In the genomic region with DNA sequence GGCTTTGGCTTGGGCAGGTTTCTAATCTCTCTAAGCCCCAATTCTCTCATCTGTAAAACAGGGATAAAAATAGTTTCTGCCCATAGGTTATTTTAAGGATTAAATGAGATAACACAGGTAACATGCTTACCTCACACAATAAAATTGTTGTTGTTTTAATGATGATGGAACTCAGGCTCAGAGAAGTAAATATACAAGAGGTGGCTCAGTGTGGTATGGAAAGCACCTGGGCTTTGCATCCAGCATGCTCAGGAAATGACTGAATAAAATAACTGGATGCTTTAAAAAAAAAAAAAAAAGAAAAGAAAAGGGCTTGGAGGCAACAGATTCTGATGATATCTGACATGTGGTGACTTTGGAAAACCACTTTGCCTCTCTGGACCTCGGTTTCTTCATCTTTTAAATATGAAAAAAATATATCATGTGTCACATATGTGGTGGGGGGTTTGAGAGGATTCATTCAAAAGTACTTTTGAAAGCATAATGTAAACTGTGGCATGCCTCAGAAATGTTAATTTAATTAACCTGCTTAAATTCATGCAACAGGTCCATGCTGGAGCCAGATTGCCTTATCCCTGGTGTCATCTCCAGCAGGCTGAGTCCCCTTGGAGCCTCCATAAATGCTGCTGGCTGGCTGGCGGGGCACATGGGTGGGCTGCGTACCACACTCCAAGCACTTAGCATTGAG, we compare ENCODE assay signal across 12 cellular contexts.
DNase-seq lines count a peak whose midpoint lies in the region; ATAC-seq and TF ChIP-seq lines count a peak whose summit lies in the region.
"Had no signal": no experiment of that assay in that cellular context is flagged by ENCODE, and none has a peak within 500 bp of the region (broad histone marks: within the 10 kb centered on the region; RNA-seq: fewer than 3 reads in every experiment).

No MANE protein-coding gene starts in this region.

- H3K79me2 ChIP-seq in GM23338 (replicated peaks; ENCODE audit: insufficient read depth), result no peaks in the 10 kb centered on the region

- peak overlapping the region; percentile 32; the same call in 1 of the 2 replicates for H2AFZ ChIP-seq in GM23338

- H3K36me3 ChIP-seq in GM23338 (ENCODE audit: insufficient read depth), result peaks cover 9% of the 10 kb centered on the region
- no peaks in the 10 kb centered on the region for H3K36me3 ChIP-seq in muscle layer of colon (ENCODE audit: insufficient read depth, low read length)
- H3K36me3 ChIP-seq: HAP-1 had no signal

- H3K4me3 ChIP-seq in AG10803 (ENCODE audit: low read length), result no peak overlapping the region
- no peak overlapping the region for H3K4me3 ChIP-seq in GM23338
- H3K4me3 ChIP-seq in muscle layer of colon (ENCODE audit: low read depth in 1 of 2, low read length in 2 of 2), result no peak overlapping the region
- H3K4me3 ChIP-seq: HAP-1 had no signal

- DNase-seq in AG10803 (ENCODE audit: low read depth), result peak; percentile 67
- DNase-seq in GM23338 (ENCODE audit: low spot score), result no peak
- no peak for DNase-seq in activated naive CD4-positive, alpha-beta T cell treated with anti-CD3 and anti-CD28 coated beads for 36 hours
- no peak for DNase-seq in activated CD4-positive, alpha-beta T cell treated with anti-CD3 and anti-CD28 coated beads for 36 hours
- DNase-seq in NCI-H774 (lab: John Stamatoyannopoulos, UW), result no peak
- DNase-seq: CD4-positive, alpha-beta memory T cell; SIG-M5 had no signal

- H3K9me3 Mint-ChIP-seq in GM23338, result peaks cover 15% of the 10 kb centered on the region
- H3K9me3 Mint-ChIP-seq in activated naive CD4-positive, alpha-beta T cell treated with anti-CD3 and anti-CD28 coated beads for 36 hours, result peaks cover 13% of the 10 kb centered on the region
- peaks cover 19% of the 10 kb centered on the region for H3K9me3 Mint-ChIP-seq in activated CD4-positive, alpha-beta T cell treated with anti-CD3 and anti-CD28 coated beads for 36 hours (ENCODE audit: low read depth)

- no peaks in the 10 kb centered on the region for H3K4me1 Mint-ChIP-seq in GM23338
- H3K4me1 Mint-ChIP-seq in activated naive CD4-positive, alpha-beta T cell treated with anti-CD3 and anti-CD28 coated beads for 36 hours (ENCODE audit: low read depth), result no peaks in the 10 kb centered on the region
- H3K4me1 Mint-ChIP-seq in activated CD4-positive, alpha-beta T cell treated with anti-CD3 and anti-CD28 coated beads for 36 hours, result no peaks in the 10 kb centered on the region
- H3K4me1 Mint-ChIP-seq: B cell had no signal

- peaks cover 5% of the 10 kb centered on the region; the same call in 1 of the 2 replicates for H3K9me2 ChIP-seq in GM23338 (ENCODE audit: insufficient read depth)

- H3K4me3 Mint-ChIP-seq in GM23338, result no peak overlapping the region
- no peak overlapping the region for H3K4me3 Mint-ChIP-seq in activated naive CD4-positive, alpha-beta T cell treated with anti-CD3 and anti-CD28 coated beads for 36 hours
- no peak overlapping the region for H3K4me3 Mint-ChIP-seq in activated CD4-positive, alpha-beta T cell treated with anti-CD3 and anti-CD28 coated beads for 36 hours
- H3K4me3 Mint-ChIP-seq: B cell; CD4-positive, alpha-beta memory T cell had no signal

- CTCF ChIA-PET in activated naive CD4-positive, alpha-beta T cell treated with anti-CD3 and anti-CD28 coated beads for 36 hours (lab: Charles Lee), result interaction anchor here (0.6 kb wide), 1 partner anchor 370 kb away, joined by 3 read pairs; no protein-coding TSS in a partner anchor
- CTCF ChIA-PET in activated CD4-positive, alpha-beta T cell treated with anti-CD3 and anti-CD28 coated beads for 36 hours (lab: Charles Lee), result no interaction called here

- ATAC-seq in GM23338 (no peak), SK-N-SH treated with all-trans-retinoic acid at 6 μM for 48 hours (peak; percentile 20), HG03378 (IDR thresholded peaks at IDR 0.05; ENCODE audit: unreplicated experiment) (no peak)
- no peak for ATAC-seq in activated CD4-positive, alpha-beta T cell treated with anti-CD3 and anti-CD28 coated beads for 36 hours

- no peaks in the 10 kb centered on the region for H3F3A ChIP-seq in GM23338 (replicated peaks; ENCODE audit: low read depth)

- no peak overlapping the region for H3K27ac ChIP-seq in GM23338 (ENCODE audit: low read depth)
- peak overlapping the region; percentile 38 for H3K27ac ChIP-seq in muscle layer of colon (ENCODE audit: low read depth, low read length)

- H3K27me3 Mint-ChIP-seq in GM23338 (ENCODE audit: insufficient read depth, low read depth, poor library complexity), result no peaks in the 10 kb centered on the region
- no peaks in the 10 kb centered on the region for H3K27me3 Mint-ChIP-seq in activated naive CD4-positive, alpha-beta T cell treated with anti-CD3 and anti-CD28 coated beads for 36 hours (ENCODE audit: low read depth)
- H3K27me3 Mint-ChIP-seq in activated CD4-positive, alpha-beta T cell treated with anti-CD3 and anti-CD28 coated beads for 36 hours, result no peaks in the 10 kb centered on the region
- H3K27me3 Mint-ChIP-seq: CD4-positive, alpha-beta memory T cell had no signal

- H3K27me3 ChIP-seq in GM23338 (ENCODE audit: insufficient read depth) (no peaks in the 10 kb centered on the region), muscle layer of colon (ENCODE audit: control insufficient read depth in 1 of 2, insufficient read depth in 2 of 2, low read length in 2 of 2) (no peaks in the 10 kb centered on the region)

- no peak overlapping the region for H3K4me2 ChIP-seq in GM23338

- H3K27ac Mint-ChIP-seq in GM23338, result no peak overlapping the region
- H3K27ac Mint-ChIP-seq in activated naive CD4-positive, alpha-beta T cell treated with anti-CD3 and anti-CD28 coated beads for 36 hours, result no peak overlapping the region
- no peak overlapping the region for H3K27ac Mint-ChIP-seq in activated CD4-positive, alpha-beta T cell treated with anti-CD3 and anti-CD28 coated beads for 36 hours
- H3K27ac Mint-ChIP-seq: B cell; CD4-positive, alpha-beta memory T cell had no signal

- H3K9ac ChIP-seq in muscle layer of colon (ENCODE audit: low read length), result no peak overlapping the region

- TF ChIP-seq CTCF in AG10803 (conservative IDR thresholded peaks at IDR 0.05; ENCODE audit: low read length), result no peak
- TF ChIP-seq CTCF in GM23338 (conservative IDR thresholded peaks at IDR 0.05; ENCODE audit: low read depth in 2 of 2), result no peak

- H4K20me1 ChIP-seq in GM23338 (replicated peaks; ENCODE audit: insufficient read depth), result no peaks in the 10 kb centered on the region

- POLR2A ChIA-PET in activated CD4-positive, alpha-beta T cell treated with anti-CD3 and anti-CD28 coated beads for 36 hours (lab: Charles Lee), result no interaction called here

- intact Hi-C loops in activated naive CD4-positive, alpha-beta T cell treated with anti-CD3 and anti-CD28 coated beads for 36 hours (cut with micrococcal nuclease), result no loop called here
- intact Hi-C loops in activated CD4-positive, alpha-beta T cell treated with anti-CD3 and anti-CD28 coated beads for 36 hours (cut with DNase I, micrococcal nuclease), result no loop called here

- no peaks in the 10 kb centered on the region for H3K9me3 ChIP-seq in muscle layer of colon (ENCODE audit: low read length)
- H3K9me3 ChIP-seq: HAP-1 had no signal

- peaks cover 4% of the 10 kb centered on the region; the same call in 2 of the 3 replicates for H3K36me3 Mint-ChIP-seq in GM23338 (ENCODE audit: low read depth)
- H3K36me3 Mint-ChIP-seq in activated naive CD4-positive, alpha-beta T cell treated with anti-CD3 and anti-CD28 coated beads for 36 hours (ENCODE audit: low read depth), result peaks cover 4% of the 10 kb centered on the region
- peaks cover 4% of the 10 kb centered on the region for H3K36me3 Mint-ChIP-seq in activated CD4-positive, alpha-beta T cell treated with anti-CD3 and anti-CD28 coated beads for 36 hours (ENCODE audit: low read depth)

- H3K4me1 ChIP-seq in GM23338 (ENCODE audit: insufficient read depth), result no peaks in the 10 kb centered on the region
- H3K4me1 ChIP-seq in muscle layer of colon (ENCODE audit: insufficient read depth, low read length), result peaks cover 38% of the 10 kb centered on the region

TF ChIP-seq in GM23338, 12 proteins besides CTCF, POLR2A, EP300 and RAD21 (continues in another document):
- TF ChIP-seq NANOG (IDR thresholded peaks at IDR 0.05; ENCODE audit: borderline replicate concordance) (no peak), ZNF331 (CRISPR knock-in tag; IDR thresholded peaks at IDR 0.05; ENCODE audit: low read depth) (no peak)

TF ChIP-seq in SK-N-SH treated with all-trans-retinoic acid at 6 μM for 48 hours, 23 proteins besides CTCF, POLR2A, EP300 and RAD21 (continues in another document):
- TF ChIP-seq TOX (CRISPR knock-in tag; IDR thresholded peaks at IDR 0.05; ENCODE audit: borderline replicate concordance) (no peak), SNAI2 (CRISPR knock-in tag; IDR thresholded peaks at IDR 0.05) (0 out of 2 replicates have a peak, but pooled peaks have one; percentile 62), OSR1 (CRISPR knock-in tag; IDR thresholded peaks at IDR 0.05) (no peak), ISL1 (CRISPR knock-in tag; IDR thresholded peaks at IDR 0.05) (peak; percentile 89), ZFP3 (CRISPR knock-in tag; IDR thresholded peaks at IDR 0.05) (no peak), PATZ1 (CRISPR knock-in tag; IDR thresholded peaks at IDR 0.05; ENCODE audit: borderline replicate concordance) (peak; percentile 49; the same call in 1 of the 2 replicates), TCF4 (CRISPR knock-in tag; IDR thresholded peaks at IDR 0.05; ENCODE audit: borderline replicate concordance) (peak; percentile 68; the same call in 1 of the 2 replicates), ZNF565 (CRISPR knock-in tag; conservative IDR thresholded peaks at IDR 0.05; ENCODE audit: low read depth) (0 out of 2 replicates have a peak, but pooled peaks have one; percentile 8)
